In the genomic region with DNA sequence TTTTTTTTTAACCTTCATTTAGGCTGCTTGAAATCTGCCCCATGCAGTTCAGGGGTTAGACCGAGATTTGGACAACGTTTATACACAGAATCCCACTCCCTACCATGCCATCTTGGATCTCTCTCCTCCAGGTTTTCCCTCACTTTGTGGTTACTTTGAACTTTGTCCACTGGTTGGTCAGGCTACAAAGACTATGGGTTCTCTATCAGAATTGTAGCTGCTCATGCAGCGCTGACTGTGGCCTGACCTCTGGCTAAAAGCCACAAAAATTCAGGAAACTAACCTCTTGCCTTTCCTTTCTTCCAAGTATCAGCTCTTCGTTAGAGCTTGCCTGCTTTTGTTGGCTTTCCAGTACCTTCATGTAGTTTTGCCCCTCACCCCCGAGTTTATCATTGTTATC, we compare ENCODE assay signal across 20 cellular contexts. TPM values are rescaled to one million over a fixed set of nuclear protein-coding genes. Genes with fewer than 3 reads are reported as not detected.
DNase-seq lines count a peak whose midpoint lies in the region; ATAC-seq, FAIRE-seq and TF ChIP-seq lines count a peak whose summit lies in the region.
"Had no signal": no experiment of that assay in that cellular context is flagged by ENCODE, and none has a peak within 500 bp of the region (broad histone marks: within the 10 kb centered on the region; RNA-seq: fewer than 3 reads in every experiment).

No MANE protein-coding gene starts in this region.

- TF ChIP-seq CTCF in progenitor cell of endocrine pancreas (IDR thresholded peaks at IDR 0.05; ENCODE audit: unreplicated experiment) = no peak

- no peak for ATAC-seq in HG03469 (IDR thresholded peaks at IDR 0.05; ENCODE audit: unreplicated experiment)
- ATAC-seq: K562, Panc1 had no signal

- DNase-seq in HT-29 (ENCODE audit: low spot score) (peak; percentile 36), SW480 (ENCODE audit: low spot score) (peak; percentile 73), glomerular visceral epithelial cell (ENCODE audit: extremely low spot score) (peak; percentile 14), renal cortical epithelial cell (ENCODE audit: low read depth) (peak; percentile 55), GM12891 (ENCODE audit: insufficient read length, low spot score) (no peak), AG20443 (ENCODE audit: low spot score) (no peak), progenitor cell of endocrine pancreas (ENCODE audit: low spot score, unreplicated experiment) (no peak)
- DNase-seq: CD4-positive, alpha-beta T cell; DND-41; GDM1; NCI-H1092; NCI-H1694 treated with DMSO at 0.1 percent for 48 hours; NCI-H446 treated with DMSO at 0.1 percent for 48 hours; NCI-H748 treated with DMSO at 0.1 percent for 48 hours; SHP77 treated with DMSO at 0.1 percent for 48 hours had no signal

- TF ChIP-seq POLR2A in GM12891 (IDR thresholded peaks at IDR 0.05; ENCODE audit: low read depth, low read length) = no peak

- H3K27me3 Mint-ChIP-seq in progenitor cell of endocrine pancreas = peaks cover 3% of the 10 kb centered on the region

- H3K4me3 Mint-ChIP-seq in progenitor cell of endocrine pancreas (ENCODE audit: low read depth) = no peak overlapping the region
- H3K4me3 Mint-ChIP-seq: B cell; CD4-positive, alpha-beta T cell had no signal

- peaks cover 3% of the 10 kb centered on the region for H3K9me3 Mint-ChIP-seq in progenitor cell of endocrine pancreas (ENCODE audit: low read depth)
- H3K9me3 Mint-ChIP-seq: CD4-positive, alpha-beta T cell had no signal

- no peaks in the 10 kb centered on the region for H3K36me3 Mint-ChIP-seq in progenitor cell of endocrine pancreas (ENCODE audit: insufficient read depth)

- H3K4me1 Mint-ChIP-seq in progenitor cell of endocrine pancreas (ENCODE audit: low read depth) = peaks cover 8% of the 10 kb centered on the region
- H3K4me1 Mint-ChIP-seq: B cell had no signal

- no peak overlapping the region for H3K27ac Mint-ChIP-seq in progenitor cell of endocrine pancreas
- H3K27ac Mint-ChIP-seq: B cell; CD4-positive, alpha-beta T cell had no signal

- FAIRE-seq in GM12891 (lab: Jason Lieb, UNC) = no peak
- FAIRE-seq: D721Med, K562 had no signal

TF ChIP-seq in GM12891, 5 proteins besides CTCF, POLR2A, EP300 and RAD21:
- TF ChIP-seq PAX5 (IDR thresholded peaks at IDR 0.05; ENCODE audit: insufficient read depth, low read length, severe bottlenecking) (no peak), TAF1 (IDR thresholded peaks at IDR 0.05; ENCODE audit: low read depth, low read length) (no peak), SPI1 (IDR thresholded peaks at IDR 0.05; ENCODE audit: low read depth, low read length) (no peak), POLR2AphosphoS5 (IDR thresholded peaks at IDR 0.05; ENCODE audit: low read depth, low read length) (no peak), POU2F2 (IDR thresholded peaks at IDR 0.05; ENCODE audit: low read depth, low read length) (no peak)

RNA-seq across cellular contexts. Expression of a gene that starts 44.9 kb away (rescaled TPM):
- total RNA-seq in HT-29 (2014; rRNA removed; shearing (Covaris generic)) = not detected in 2 replicates
- total RNA-seq in renal cortical epithelial cell (0.25 and 0.69 TPM in 2 replicates), progenitor cell of endocrine pancreas (7.8 and 10.5 TPM in 2 replicates)
- 0.12 TPM for polyA plus RNA-seq in GM12891 (2012; ENCODE audit: low read depth, missing spikeins)
- total RNA-seq: CD4-positive, alpha-beta T cell had no signal

Comparison
In these comparisons a context has a peak if more than half of its experiments do, and no peak if none do; other contexts are left out.
1. DNase-seq: peak in HT-29 (single experiment), SW480 (single experiment), glomerular visceral epithelial cell (single experiment) and renal cortical epithelial cell (single experiment); none in GM12891 (single experiment), AG20443 (single experiment) and progenitor cell of endocrine pancreas (single experiment).